9 cellular contexts compared by ENCODE assay signal in genomic region chr4:112637552-112637866, GRCh38. TPM values are rescaled to one million over a fixed set of nuclear protein-coding genes. Genes with fewer than 3 reads are reported as not detected.
DNase-seq lines count a peak whose midpoint lies in the region; ATAC-seq, FAIRE-seq and TF ChIP-seq lines count a peak whose summit lies in the region.
"Had no signal": no experiment of that assay in that cellular context is flagged by ENCODE, and none has a peak within 500 bp of the region (broad histone marks: within the 10 kb centered on the region; RNA-seq: fewer than 3 reads in every experiment).

No MANE protein-coding gene starts in this region.

- H3K27me3 ChIP-seq in H1 (replicated peaks in 1 of 4; ENCODE audit: control insufficient read depth in 3 of 4, extremely low read depth in 1 of 4, insufficient read depth in 3 of 4, low read length in 3 of 4) (no peaks in the 10 kb centered on the region), pancreas (no peaks in the 10 kb centered on the region)

- H3K4me3 Mint-ChIP-seq in osteocyte (ENCODE audit: unreplicated experiment), result no peak overlapping the region
- H3K4me3 Mint-ChIP-seq in activated CD4-positive, alpha-beta memory T cell treated with anti-CD3 and anti-CD28 coated beads, Interleukin-2, amount 10 ng/mL, durations not matched to agents 7 days and 5 days, result no peak overlapping the region
- H3K4me3 Mint-ChIP-seq: dendritic cell treated with granulocyte-macrophage colony-stimulating factor and Interleukin-4, amounts not matched to agents 40 ng/mL and 50 ng/mL, for 4 days had no signal

- DNase-seq in GM12864 (ENCODE audit: low read depth) (no peak), H1 (ENCODE audit: low read depth in 1 of 2, low spot score in 2 of 2) (no peak), pancreas (no peak), osteocyte (ENCODE audit: extremely low spot score, unreplicated experiment) (no peak), NCI-H128 (lab: John Stamatoyannopoulos, UW; ENCODE audit: unreplicated experiment) (no peak), GOT3 (lab: John Stamatoyannopoulos, UW) (no peak)
- DNase-seq in Jurkat, Clone E6-1 (ENCODE audit: low read depth, low spot score), result no peak
- DNase-seq in activated CD4-positive, alpha-beta memory T cell treated with anti-CD3 and anti-CD28 coated beads, Interleukin-2, amount 10 ng/mL, durations not matched to agents 7 days and 5 days, result no peak

- H2AFZ ChIP-seq in H1 (ENCODE audit: low read length), result no peak overlapping the region

- H4K8ac ChIP-seq in H1 (ENCODE audit: extremely low read depth, insufficient read depth, low read length), result no peak overlapping the region

- no peak overlapping the region for H3K23ac ChIP-seq in H1 (ENCODE audit: insufficient read length)

- peak overlapping the region; percentile 25 for H3K56ac ChIP-seq in H1 (replicated peaks; ENCODE audit: insufficient read length, low read depth, low read length)

- H2BK5ac ChIP-seq in H1 (ENCODE audit: low read depth, low read length), result peak overlapping the region; percentile 68; the same call in 1 of the 2 replicates

- H3K9me3 ChIP-seq in H1 (ENCODE audit: insufficient read depth in 2 of 2, low read depth in 1 of 2, low read length in 1 of 2), result no peaks in the 10 kb centered on the region
- H3K9me3 ChIP-seq in pancreas, result no peaks in the 10 kb centered on the region

- no peak overlapping the region for H3K18ac ChIP-seq in H1 (ENCODE audit: extremely low read depth, low read length)

- H4K20me1 ChIP-seq in H1 (replicated peaks in 1 of 2; ENCODE audit: control insufficient read depth in 1 of 2, insufficient read depth in 2 of 2, low read length in 2 of 2), result no peaks in the 10 kb centered on the region

- H3K79me2 ChIP-seq in H1 (ENCODE audit: control insufficient read depth in 1 of 2, insufficient read depth in 2 of 2, low read length in 2 of 2), result peaks cover 14 to 86% of the 10 kb centered on the region in 2 experiments; a peak in 3 of 4 replicates

- H3K4me1 ChIP-seq in H1 (replicated peaks in 1 of 4; ENCODE audit: control insufficient read depth in 3 of 4, insufficient read depth in 4 of 4, low read length in 3 of 4) (peaks cover 0 to 9% (median 1%) of the 10 kb centered on the region in 4 experiments; a peak in 2 of 7 replicates), pancreas (peaks cover 8 to 10% (median 9%) of the 10 kb centered on the region in 3 donors)

- peaks cover 13% of the 10 kb centered on the region for H3K4me1 Mint-ChIP-seq in osteocyte (ENCODE audit: unreplicated experiment)
- H3K4me1 Mint-ChIP-seq in activated CD4-positive, alpha-beta memory T cell treated with anti-CD3 and anti-CD28 coated beads, Interleukin-2, amount 10 ng/mL, durations not matched to agents 7 days and 5 days, result peaks cover 35% of the 10 kb centered on the region

- no peak for FAIRE-seq in H1 (lab: Jason Lieb, UNC)
- FAIRE-seq in pancreas (lab: Jason Lieb, UNC), result no peak

- no peak for TF ChIP-seq RAD21 in H1 (IDR thresholded peaks at IDR 0.05 in 1 of 2, conservative IDR thresholded peaks at IDR 0.05 in 1 of 2; ENCODE audit: low read depth in 2 of 2, low read length in 2 of 2)

- H3K14ac ChIP-seq in H1 (ENCODE audit: insufficient read length), result no peak overlapping the region

- H2BK20ac ChIP-seq in H1 (ENCODE audit: low read length), result no peak overlapping the region

- peak overlapping the region; percentile 61 for H4K5ac ChIP-seq in H1 (ENCODE audit: insufficient read length, low read depth, low read length)

- no peak overlapping the region for H2BK12ac ChIP-seq in H1 (ENCODE audit: low read depth, low read length)

- H3K23me2 ChIP-seq in H1 (ENCODE audit: low read depth, low read length), result no peaks in the 10 kb centered on the region; the same call in 1 of the 2 replicates

- H3K4me3 ChIP-seq in GM12864 (ENCODE audit: low read depth, low read length) (peak overlapping the region; percentile 79), H1 (ENCODE audit: extremely low read depth in 1 of 4, insufficient read depth in 2 of 4, low read depth in 3 of 4, low read length in 4 of 4) (peak overlapping the region; percentile 86 to 98 (median 96)), pancreas (peak overlapping the region; percentile 54 to 67 (median 56))
- H3K4me3 ChIP-seq in Jurkat, Clone E6-1 (ENCODE audit: low read length), result peak overlapping the region; percentile 82

- H2BK120ac ChIP-seq in H1 (replicated peaks; ENCODE audit: low read depth, low read length), result peak overlapping the region; percentile 26

- H2AK5ac ChIP-seq in H1 (ENCODE audit: low read depth, low read length), result no peak overlapping the region

- peak overlapping the region; percentile 66 to 77 for H3K4me2 ChIP-seq in H1 (ENCODE audit: insufficient read depth in 1 of 2, low read depth in 2 of 2, low read length in 2 of 2)

- H2BK15ac ChIP-seq in H1 (ENCODE audit: low read length), result no peak overlapping the region

- 2% methylated on average over 8 of the region's 8 CpGs; no CpG with 5 or more reads in 1 of the 2 experiments for WGBS in H1 (ENCODE audit: extremely low coverage in 1 of 2, insufficient coverage in 1 of 2, insufficient read length in 1 of 2, insufficient replicate concordance in 2 of 2, low coverage in 1 of 2, low lambda C conversion rate in 2 of 2, missing lambda C conversion rate in 1 of 2), 2 experiments
- WGBS in pancreas, 2 donors, result 0% methylated on average over 8 of the region's 8 CpGs

- H3K27ac Mint-ChIP-seq in osteocyte (ENCODE audit: unreplicated experiment), result no peak overlapping the region
- no peak overlapping the region for H3K27ac Mint-ChIP-seq in activated CD4-positive, alpha-beta memory T cell treated with anti-CD3 and anti-CD28 coated beads, Interleukin-2, amount 10 ng/mL, durations not matched to agents 7 days and 5 days
- H3K27ac Mint-ChIP-seq: dendritic cell treated with granulocyte-macrophage colony-stimulating factor and Interleukin-4, amounts not matched to agents 40 ng/mL and 50 ng/mL, for 4 days had no signal

- H3K27me3 Mint-ChIP-seq in osteocyte (ENCODE audit: unreplicated experiment), result no peaks in the 10 kb centered on the region
- H3K27me3 Mint-ChIP-seq in activated CD4-positive, alpha-beta memory T cell treated with anti-CD3 and anti-CD28 coated beads, Interleukin-2, amount 10 ng/mL, durations not matched to agents 7 days and 5 days, result no peaks in the 10 kb centered on the region
- H3K27me3 Mint-ChIP-seq: dendritic cell treated with granulocyte-macrophage colony-stimulating factor and Interleukin-4, amounts not matched to agents 40 ng/mL and 50 ng/mL, for 4 days had no signal

- POLR2A ChIA-PET in H1 (lab: Charles Lee; ENCODE audit: partially characterized antibody), result interaction anchor here (0.8 to 5.1 kb wide), 7 partner anchors 9 to 128 kb away, joined by 3 to 54 read pairs (median 4); no protein-coding TSS in a partner anchor
- POLR2A ChIA-PET in activated CD4-positive, alpha-beta memory T cell treated with anti-CD3 and anti-CD28 coated beads, Interleukin-2, amount 10 ng/mL, durations not matched to agents 7 days and 5 days (lab: Charles Lee), result interaction anchor here (0.9 to 1.4 kb wide), 3 partner anchors 8 to 351 kb away, joined by 4 to 8 read pairs (median 4); no protein-coding TSS in a partner anchor

- peaks cover 5% of the 10 kb centered on the region for H3K36me3 Mint-ChIP-seq in osteocyte (ENCODE audit: unreplicated experiment)
- peaks cover 10% of the 10 kb centered on the region for H3K36me3 Mint-ChIP-seq in activated CD4-positive, alpha-beta memory T cell treated with anti-CD3 and anti-CD28 coated beads, Interleukin-2, amount 10 ng/mL, durations not matched to agents 7 days and 5 days (ENCODE audit: low read depth)

- H3K9me3 Mint-ChIP-seq in osteocyte (ENCODE audit: unreplicated experiment), result no peaks in the 10 kb centered on the region
- no peaks in the 10 kb centered on the region for H3K9me3 Mint-ChIP-seq in activated CD4-positive, alpha-beta memory T cell treated with anti-CD3 and anti-CD28 coated beads, Interleukin-2, amount 10 ng/mL, durations not matched to agents 7 days and 5 days
- H3K9me3 Mint-ChIP-seq: dendritic cell treated with granulocyte-macrophage colony-stimulating factor and Interleukin-4, amounts not matched to agents 40 ng/mL and 50 ng/mL, for 4 days had no signal

- CTCF ChIA-PET in H1 (lab: Charles Lee; ENCODE audit: partially characterized antibody), result interaction anchor here (0.6 to 1.5 kb wide), 15 partner anchors 8 to 303 kb away, joined by 3 to 12 read pairs (median 3); no protein-coding TSS in a partner anchor
- CTCF ChIA-PET in activated CD4-positive, alpha-beta memory T cell treated with anti-CD3 and anti-CD28 coated beads, Interleukin-2, amount 10 ng/mL, durations not matched to agents 7 days and 5 days (lab: Charles Lee), result interaction anchor here (1.3 to 3.2 kb wide), 4 partner anchors 10 to 128 kb away, joined by 5 to 21 read pairs (median 6); no protein-coding TSS in a partner anchor

- ATAC-seq in pancreas, result peak in 2 of 4 donors; percentile 0 to 3

- intact Hi-C loops in pancreas (cut with DNase I), result no loop called here

- no peak for TF ChIP-seq EP300 in H1 (IDR thresholded peaks at IDR 0.05; ENCODE audit: borderline replicate concordance in 1 of 2, low read depth in 2 of 2, low read length in 2 of 2)

- H3K79me1 ChIP-seq in H1 (ENCODE audit: low read depth, low read length), result peaks cover 5% of the 10 kb centered on the region; the same call in 1 of the 2 replicates

- H4K91ac ChIP-seq in H1 (replicated peaks; ENCODE audit: insufficient read length, low read length), result no peak overlapping the region

- no peak for TF ChIP-seq POLR2A in H1 (IDR thresholded peaks at IDR 0.05; ENCODE audit: control extremely low read depth in 1 of 2, low read depth in 2 of 2, low read length in 2 of 2)

- TF ChIP-seq CTCF in GM12864 (IDR thresholded peaks at IDR 0.05; ENCODE audit: low read depth, low read length, missing control alignments) (no peak), H1 (IDR thresholded peaks at IDR 0.05; ENCODE audit: control extremely low read depth in 1 of 3, insufficient read depth in 1 of 3, low read depth in 1 of 3, low read length in 3 of 3) (no peak), pancreas (IDR thresholded peaks at IDR 0.05) (no peak), osteocyte (IDR thresholded peaks at IDR 0.05) (no peak)

- peak overlapping the region; percentile 70 to 88 (median 86) for H3K9ac ChIP-seq in H1 (replicated peaks in 1 of 4; ENCODE audit: extremely low read depth in 1 of 4, low read depth in 3 of 4, low read length in 3 of 4)

- H3K27ac ChIP-seq in H1 (ENCODE audit: low read depth, low read length) (peak overlapping the region; percentile 95), pancreas (peak overlapping the region; percentile 91 to 96 (median 92))

- no peak overlapping the region for H3K4ac ChIP-seq in H1 (replicated peaks; ENCODE audit: insufficient read length, low read depth, low read length)

- H3K36me3 ChIP-seq in H1 (ENCODE audit: control insufficient read depth in 2 of 4, insufficient read depth in 4 of 4, low read length in 3 of 4) (peaks cover 0 to 19% (median under 1%) of the 10 kb centered on the region in 4 experiments; a peak in 3 of 8 replicates), pancreas (no peaks in the 10 kb centered on the region)

RNA-seq across cellular contexts. Expression of gene LARP7, which starts 0.6 kb away (rescaled TPM):
- polyA plus RNA-seq in Jurkat, Clone E6-1 (2012; ENCODE audit: insufficient read depth, insufficient read length), result 99.2 TPM
- total RNA-seq in H1 (2021; fragmentation: NEBNext Ultra II Directional; extraction: Animal tissue kit (Norgen Biotek cat#: 25700)), result 38.3 and 40.1 TPM in 2 replicates
- polyA plus RNA-seq in H1 (2011; rRNA removed), result 4.1 and 9.3 TPM in 2 replicates
- polyA plus RNA-seq in H1 (2011; cell fraction: cytosol; rRNA removed), result 20.7 TPM
- polyA plus RNA-seq in H1 (2011; cell fraction: nucleus; rRNA removed), result 2.8 TPM
- polyA plus RNA-seq in H1 (2012, experiment 1 of 2), result 35.0 to 61.3 TPM (median 43.5 TPM) in 4 replicates
- polyA plus RNA-seq in H1 (2012, experiment 2 of 2), result 22.6 TPM
- 64.4 TPM for polyA plus RNA-seq in H1 (2013, experiment 1 of 2)
- polyA plus RNA-seq in H1 (2013, experiment 2 of 2), result 58.7 TPM
- 2.6 and 5.8 TPM in 2 replicates for polyA minus RNA-seq in H1 (2011; rRNA and poly(A)+ RNA removed)
- 11.7 TPM for polyA minus RNA-seq in H1 (2011; cell fraction: cytosol; rRNA and poly(A)+ RNA removed)
- 14.7 TPM for polyA minus RNA-seq in H1 (2011; cell fraction: nucleus; rRNA and poly(A)+ RNA removed)
- total RNA-seq in pancreas, result 10 to 100 TPM in 3 of 6 donors, 1 to 10 TPM in 3; 8.3 to 21.2 (median 12.0) TPM
- polyA plus RNA-seq in pancreas, result 10 to 100 TPM; 19.4 to 33.0 TPM
- 33.1 and 43.3 TPM in 2 replicates for total RNA-seq in osteocyte
- 10 to 100 TPM; 44.6 to 47.0 TPM for total RNA-seq in activated CD4-positive, alpha-beta memory T cell treated with anti-CD3 and anti-CD28 coated beads, Interleukin-2, amount 10 ng/mL, durations not matched to agents 7 days and 5 days

RNA-seq across cellular contexts. Expression of gene ZGRF1, which starts 0.8 kb away (rescaled TPM):
- 27.6 TPM for polyA plus RNA-seq in Jurkat, Clone E6-1 (2012; ENCODE audit: insufficient read depth, insufficient read length)
- 43.7 and 44.6 TPM in 2 replicates for total RNA-seq in H1 (2021; fragmentation: NEBNext Ultra II Directional; extraction: Animal tissue kit (Norgen Biotek cat#: 25700))
- polyA plus RNA-seq in H1 (2011; rRNA removed) (7.7 and 12.0 TPM in 2 replicates), pancreas (1 to 10 TPM; 2.1 to 4.9 TPM)
- 22.7 TPM for polyA plus RNA-seq in H1 (2011; cell fraction: cytosol; rRNA removed)
- 12.5 TPM for polyA plus RNA-seq in H1 (2011; cell fraction: nucleus; rRNA removed)
- polyA plus RNA-seq in H1 (2012, experiment 1 of 2), result 17.1 to 32.9 TPM (median 21.1 TPM) in 4 replicates
- polyA plus RNA-seq in H1 (2012, experiment 2 of 2), result 1.4 TPM
- polyA plus RNA-seq in H1 (2013, experiment 1 of 2), result 25.4 TPM
- polyA plus RNA-seq in H1 (2013, experiment 2 of 2), result 22.5 TPM
- polyA minus RNA-seq in H1 (2011; rRNA and poly(A)+ RNA removed), result 13.9 and 21.8 TPM in 2 replicates
- 20.0 TPM for polyA minus RNA-seq in H1 (2011; cell fraction: cytosol; rRNA and poly(A)+ RNA removed)
- 50.5 TPM for polyA minus RNA-seq in H1 (2011; cell fraction: nucleus; rRNA and poly(A)+ RNA removed)
- total RNA-seq in pancreas (1 to 10 TPM in 5 of 6 donors, under 1 TPM in 1; 0.82 to 2.0 (median 1.8) TPM), osteocyte (5.6 and 6.8 TPM in 2 replicates)
- 10 to 100 TPM; 28.8 to 28.9 TPM for total RNA-seq in activated CD4-positive, alpha-beta memory T cell treated with anti-CD3 and anti-CD28 coated beads, Interleukin-2, amount 10 ng/mL, durations not matched to agents 7 days and 5 days
